ENCODE assay signal across 1 cellular context in the genomic region with DNA sequence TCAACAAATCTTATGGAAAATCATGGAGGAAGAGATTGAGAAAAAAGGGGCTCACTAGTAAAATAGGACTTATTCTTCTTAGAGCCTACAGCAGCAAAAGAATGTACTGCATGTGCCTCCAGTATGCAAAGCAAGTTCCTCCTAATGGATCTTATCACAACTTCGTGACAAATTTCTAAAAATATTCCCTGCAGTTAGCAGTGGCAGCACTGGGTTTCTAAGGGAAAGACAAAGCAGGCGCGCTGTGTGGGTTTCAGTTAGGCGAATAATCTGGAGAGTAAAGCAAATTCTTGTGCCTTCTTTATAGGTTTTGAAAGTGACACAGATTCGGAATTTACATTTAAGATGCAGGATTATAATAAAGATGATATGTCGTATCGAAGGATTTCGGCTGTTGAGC.
TF ChIP-seq lines count a peak whose summit lies in the region.

No MANE protein-coding gene starts in this region.

TF ChIP-seq in IMR-90, 13 proteins besides CTCF, POLR2A, EP300 and RAD21 (continued from another document):
- TF ChIP-seq, protein P1, sequence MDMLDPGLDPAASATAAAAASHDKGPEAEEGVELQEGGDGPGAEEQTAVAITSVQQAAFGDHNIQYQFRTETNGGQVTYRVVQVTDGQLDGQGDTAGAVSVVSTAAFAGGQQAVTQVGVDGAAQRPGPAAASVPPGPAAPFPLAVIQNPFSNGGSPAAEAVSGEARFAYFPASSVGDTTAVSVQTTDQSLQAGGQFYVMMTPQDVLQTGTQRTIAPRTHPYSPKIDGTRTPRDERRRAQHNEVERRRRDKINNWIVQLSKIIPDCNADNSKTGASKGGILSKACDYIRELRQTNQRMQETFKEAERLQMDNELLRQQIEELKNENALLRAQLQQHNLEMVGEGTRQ (IDR thresholded peaks at IDR 0.05; ENCODE audit: low read depth, low read length): no peak
- TF ChIP-seq CEBPB (IDR thresholded peaks at IDR 0.05; ENCODE audit: low read depth, low read length): no peak
- no peak for TF ChIP-seq MXI1 (IDR thresholded peaks at IDR 0.05; ENCODE audit: borderline replicate concordance, low read depth, low read length)
